ENCODE assay signal across 1 cellular context in genomic region chr4:906311-907102, GRCh38.
TF ChIP-seq lines count a peak whose summit lies in the region.

No MANE protein-coding gene starts in this region.

TF ChIP-seq in IMR-90, 13 proteins besides CTCF, POLR2A, EP300 and RAD21:
- TF ChIP-seq NFE2L2 (IDR thresholded peaks at IDR 0.05; ENCODE audit: low read depth, low read length) (no peak), ELK1 (IDR thresholded peaks at IDR 0.05; ENCODE audit: borderline replicate concordance, low read depth, low read length) (no peak), RCOR1 (IDR thresholded peaks at IDR 0.05; ENCODE audit: insufficient replicate concordance, low read length) (no peak), FOS (IDR thresholded peaks at IDR 0.05; ENCODE audit: low read depth, low read length) (no peak), USF2 (IDR thresholded peaks at IDR 0.05; ENCODE audit: low read depth, low read length) (no peak), MXI1 (IDR thresholded peaks at IDR 0.05; ENCODE audit: borderline replicate concordance, low read depth, low read length) (no peak), CHD1 (IDR thresholded peaks at IDR 0.05; ENCODE audit: low read depth, low read length) (no peak), BHLHE40 (IDR thresholded peaks at IDR 0.05; ENCODE audit: low read depth, low read length) (no peak)
